19 cellular contexts compared by ENCODE assay signal in genomic region chr2:88220733-88221132, GRCh38. TPM values are rescaled to one million over a fixed set of nuclear protein-coding genes. Genes with fewer than 3 reads are reported as not detected.
DNase-seq lines count a peak whose midpoint lies in the region; ATAC-seq and TF ChIP-seq lines count a peak whose summit lies in the region.
"Had no signal": no experiment of that assay in that cellular context is flagged by ENCODE, and none has a peak within 500 bp of the region (broad histone marks: within the 10 kb centered on the region; RNA-seq: fewer than 3 reads in every experiment).

No MANE protein-coding gene starts in this region.

- no peaks in the 10 kb centered on the region for H3K4me1 Mint-ChIP-seq in activated CD8-positive, alpha-beta memory T cell treated with anti-CD3 and anti-CD28 coated beads, Interleukin-2, amount 10 ng/mL, durations not matched to agents 7 days and 5 days
- H3K4me1 Mint-ChIP-seq in WTC11 (peaks cover 13% of the 10 kb centered on the region), osteocyte (ENCODE audit: unreplicated experiment) (no peaks in the 10 kb centered on the region)

- no peak for ATAC-seq in activated CD8-positive, alpha-beta memory T cell treated with anti-CD3 and anti-CD28 coated beads, Interleukin-2, amount 10 ng/mL, durations not matched to agents 7 days and 5 days
- no peak for ATAC-seq in WTC11
- ATAC-seq: CD8-positive, alpha-beta T cell had no signal

- H3K4me3 ChIP-seq in right atrium auricular region: no peak overlapping the region
- H3K4me3 ChIP-seq: BLaER1, PC-9 had no signal

- H3K27me3 Mint-ChIP-seq in activated CD8-positive, alpha-beta memory T cell treated with anti-CD3 and anti-CD28 coated beads, Interleukin-2, amount 10 ng/mL, durations not matched to agents 7 days and 5 days: peaks cover 20% of the 10 kb centered on the region
- H3K27me3 Mint-ChIP-seq in WTC11 (ENCODE audit: low read depth) (peaks cover 17% of the 10 kb centered on the region), osteocyte (ENCODE audit: unreplicated experiment) (peaks cover 2% of the 10 kb centered on the region)

- in situ Hi-C loops in G401 (cut with HindIII; ENCODE audit: low sequenced_read_pairs): no loop called here

- no peaks in the 10 kb centered on the region for H3K27me3 ChIP-seq in right atrium auricular region
- H3K27me3 ChIP-seq: BLaER1 had no signal

- no peak overlapping the region for H3K4me3 Mint-ChIP-seq in activated CD8-positive, alpha-beta memory T cell treated with anti-CD3 and anti-CD28 coated beads, Interleukin-2, amount 10 ng/mL, durations not matched to agents 7 days and 5 days
- H3K4me3 Mint-ChIP-seq in WTC11 (no peak overlapping the region), osteocyte (ENCODE audit: unreplicated experiment) (no peak overlapping the region)
- H3K4me3 Mint-ChIP-seq: CD8-positive, alpha-beta T cell; HFFc6 had no signal

- H3K36me3 Mint-ChIP-seq in activated CD8-positive, alpha-beta memory T cell treated with anti-CD3 and anti-CD28 coated beads, Interleukin-2, amount 10 ng/mL, durations not matched to agents 7 days and 5 days: no peaks in the 10 kb centered on the region
- H3K36me3 Mint-ChIP-seq in WTC11 (no peaks in the 10 kb centered on the region), osteocyte (ENCODE audit: unreplicated experiment) (no peaks in the 10 kb centered on the region)
- H3K36me3 Mint-ChIP-seq: CD8-positive, alpha-beta T cell had no signal

- H3K27ac Mint-ChIP-seq in activated CD8-positive, alpha-beta memory T cell treated with anti-CD3 and anti-CD28 coated beads, Interleukin-2, amount 10 ng/mL, durations not matched to agents 7 days and 5 days: no peak overlapping the region
- H3K27ac Mint-ChIP-seq in WTC11 (no peak overlapping the region), osteocyte (ENCODE audit: unreplicated experiment) (no peak overlapping the region)
- H3K27ac Mint-ChIP-seq: CD8-positive, alpha-beta T cell; HFFc6 had no signal

- no peaks in the 10 kb centered on the region for H3K36me3 ChIP-seq in right atrium auricular region
- H3K36me3 ChIP-seq: BLaER1 had no signal

- no peak for TF ChIP-seq CTCF in WTC11 (IDR thresholded peaks at IDR 0.05)
- no peak for TF ChIP-seq CTCF in osteocyte (IDR thresholded peaks at IDR 0.05)
- TF ChIP-seq CTCF in right atrium auricular region (IDR thresholded peaks at IDR 0.05): no peak

- no peak overlapping the region for H3K27ac ChIP-seq in right atrium auricular region
- H3K27ac ChIP-seq: BLaER1, KMS-11, PC-9 had no signal

- H3K9me3 ChIP-seq in right atrium auricular region: peaks cover 0 to 6% of the 10 kb centered on the region in 2 donors
- H3K9me3 ChIP-seq: BLaER1 had no signal

- CTCF ChIA-PET in activated CD8-positive, alpha-beta memory T cell treated with anti-CD3 and anti-CD28 coated beads, Interleukin-2, amount 10 ng/mL, durations not matched to agents 7 days and 5 days (lab: Charles Lee): no interaction called here
- CTCF ChIA-PET in WTC11 (lab: Charles Lee): interaction anchor here (0.9 to 2.7 kb wide), 2 partner anchors 9 to 30 kb away, joined by 3 to 9 read pairs; no protein-coding TSS in a partner anchor

- H3K4me1 ChIP-seq in right atrium auricular region: no peaks in the 10 kb centered on the region
- H3K4me1 ChIP-seq: BLaER1 had no signal

- DNase-seq in activated CD8-positive, alpha-beta memory T cell treated with anti-CD3 and anti-CD28 coated beads, Interleukin-2, amount 10 ng/mL, durations not matched to agents 7 days and 5 days: peak; percentile 16
- DNase-seq in activated CD8-positive, alpha-beta memory T cell treated with anti-CD3 and anti-CD28 coated beads for 24 hours: no peak
- DNase-seq in NCI-H524 treated with DMSO at 0.1 percent for 48 hours (lab: John Stamatoyannopoulos, UW) (peak; percentile 71), WTC11 (ENCODE audit: low spot score) (peak; percentile 26), osteocyte (ENCODE audit: extremely low spot score, unreplicated experiment) (peak; percentile 60), NCI-H1930 (lab: John Stamatoyannopoulos, UW) (no peak), right atrium auricular region (ENCODE audit: low spot score) (no peak), G401 (ENCODE audit: low spot score) (no peak)
- DNase-seq: 8988T; CD8-positive, alpha-beta T cell; NCI-H1092 treated with DMSO at 0.1 percent for 48 hours; NCI-H1694 treated with DMSO at 0.1 percent for 48 hours; PC-9 had no signal

- POLR2A ChIA-PET in WTC11 (lab: Charles Lee): interaction anchor here (0.8 kb wide), 1 partner anchor 9 kb away, joined by 3 read pairs; no protein-coding TSS in a partner anchor

- H3K9me3 Mint-ChIP-seq in activated CD8-positive, alpha-beta memory T cell treated with anti-CD3 and anti-CD28 coated beads, Interleukin-2, amount 10 ng/mL, durations not matched to agents 7 days and 5 days (ENCODE audit: low read depth): no peaks in the 10 kb centered on the region
- no peaks in the 10 kb centered on the region for H3K9me3 Mint-ChIP-seq in WTC11
- H3K9me3 Mint-ChIP-seq in osteocyte (ENCODE audit: unreplicated experiment): no peaks in the 10 kb centered on the region
- H3K9me3 Mint-ChIP-seq: CD8-positive, alpha-beta T cell; HFFc6 had no signal

TF ChIP-seq in WTC11, 78 proteins besides CTCF, POLR2A, EP300 and RAD21 (continues in another document):
- TF ChIP-seq OVOL2 (CRISPR knock-in tag; IDR thresholded peaks at IDR 0.05; ENCODE audit: borderline replicate concordance): no peak
- no peak for TF ChIP-seq IRF1 (CRISPR knock-in tag; IDR thresholded peaks at IDR 0.05)
- TF ChIP-seq ESRRA (CRISPR knock-in tag; IDR thresholded peaks at IDR 0.05; ENCODE audit: borderline replicate concordance): no peak
- no peak for TF ChIP-seq ZNF121 (CRISPR knock-in tag; IDR thresholded peaks at IDR 0.05)
- TF ChIP-seq MYBL2 (CRISPR knock-in tag; IDR thresholded peaks at IDR 0.05): no peak
- TF ChIP-seq ZNF281 (CRISPR knock-in tag; IDR thresholded peaks at IDR 0.05): no peak
- no peak for TF ChIP-seq HMGA2 (CRISPR knock-in tag; IDR thresholded peaks at IDR 0.05)
- no peak for TF ChIP-seq ZNF396 (CRISPR knock-in tag; IDR thresholded peaks at IDR 0.05; ENCODE audit: borderline replicate concordance)
- no peak for TF ChIP-seq EMX1 (CRISPR knock-in tag; IDR thresholded peaks at IDR 0.05)
- no peak for TF ChIP-seq USF1 (CRISPR knock-in tag; IDR thresholded peaks at IDR 0.05)
- no peak for TF ChIP-seq JUN (CRISPR knock-in tag; IDR thresholded peaks at IDR 0.05)
- TF ChIP-seq ZNF671 (CRISPR knock-in tag; IDR thresholded peaks at IDR 0.05): no peak
- no peak for TF ChIP-seq ZNF219 (CRISPR knock-in tag; IDR thresholded peaks at IDR 0.05; ENCODE audit: borderline replicate concordance)

RNA-seq across cellular contexts. Expression of gene THNSL2, which starts 50.6 kb away (rescaled TPM):
- under 1 TPM; 0.53 to 0.77 TPM for total RNA-seq in activated CD8-positive, alpha-beta memory T cell treated with anti-CD3 and anti-CD28 coated beads, Interleukin-2, amount 10 ng/mL, durations not matched to agents 7 days and 5 days
- total RNA-seq in WTC11 (2021) (10.5 to 15.7 TPM (median 15.1 TPM) in 3 replicates), osteocyte (0.19 and 0.26 TPM in 2 replicates), right atrium auricular region (10 to 100 TPM; 21.2 to 34.3 TPM)
- total RNA-seq in G401 (2014; rRNA removed; shearing (Covaris generic)): not detected in 2 replicates
- total RNA-seq: Daoy, H4, HFFc6, M059J had no signal

Comparison
In these comparisons a context has a peak if more than half of its experiments do, and no peak if none do; other contexts are left out.
1. DNase-seq: peak in activated CD8-positive, alpha-beta memory T cell treated with anti-CD3 and anti-CD28 coated beads, Interleukin-2, amount 10 ng/mL, durations not matched to agents 7 days and 5 days (single experiment), NCI-H524 treated with DMSO at 0.1 percent for 48 hours (single experiment), WTC11 (single experiment) and osteocyte (single experiment); none in activated CD8-positive, alpha-beta memory T cell treated with anti-CD3 and anti-CD28 coated beads for 24 hours (single experiment), NCI-H1930 (0 of 2), right atrium auricular region (single experiment) and G401 (single experiment).